Comparison of ENCODE assay signal across 14 cellular contexts in the genomic region with DNA sequence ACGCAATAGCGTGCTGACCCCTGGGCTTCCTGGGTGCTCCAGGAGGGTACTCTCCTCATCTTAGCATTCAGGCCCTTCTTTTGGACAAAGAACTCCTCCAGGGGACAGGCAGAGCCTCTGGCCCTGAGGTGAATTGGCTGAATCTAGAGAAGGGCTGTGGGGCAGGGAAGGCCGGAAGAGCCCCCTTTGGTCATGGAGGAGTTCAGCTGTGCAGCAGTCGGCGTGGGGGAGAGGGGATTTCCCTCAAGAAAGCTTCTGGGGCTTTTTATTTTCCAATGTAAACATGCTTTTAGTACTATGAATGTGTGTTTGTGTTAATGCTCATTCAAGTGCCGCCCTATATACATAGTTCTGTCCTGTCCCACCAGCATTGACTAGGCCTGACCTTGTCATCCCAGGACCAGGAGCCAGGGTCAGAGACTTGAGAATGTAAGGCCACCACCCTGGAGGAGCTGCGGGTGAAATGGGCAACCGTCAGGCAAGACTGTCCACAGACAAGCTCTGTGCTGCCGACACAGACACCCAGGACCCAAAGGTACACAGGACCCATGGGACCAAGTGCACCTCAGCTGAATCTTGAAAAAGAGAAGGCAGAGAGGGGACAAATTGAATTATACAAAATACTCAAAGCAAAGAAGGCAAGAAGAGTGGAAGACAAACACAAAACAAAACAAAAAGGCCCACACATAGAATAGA. TPM values are rescaled to one million over a fixed set of nuclear protein-coding genes. Genes with fewer than 3 reads are reported as not detected.
DNase-seq lines count a peak whose midpoint lies in the region; ATAC-seq and TF ChIP-seq lines count a peak whose summit lies in the region.
"Had no signal": no experiment of that assay in that cellular context is flagged by ENCODE, and none has a peak within 500 bp of the region (broad histone marks: within the 10 kb centered on the region; RNA-seq: fewer than 3 reads in every experiment).

No MANE protein-coding gene starts in this region.

- POLR2A ChIA-PET in T-cell (lab: Charles Lee): no interaction called here
- POLR2A ChIA-PET in naive thymus-derived CD4-positive, alpha-beta T cell (lab: Charles Lee): interaction anchor here (0.6 to 1.4 kb wide), 3 partner anchors 39 to 278 kb away, joined by 3 to 5 read pairs (median 4); no protein-coding TSS in a partner anchor

- CTCF ChIA-PET in T-cell (lab: Charles Lee): interaction anchor here in 1 of 2 donors (0.6 to 0.9 kb wide), 2 partner anchors 11 to 207 kb away, joined by 3 read pairs; no protein-coding TSS in a partner anchor
- CTCF ChIA-PET in naive thymus-derived CD4-positive, alpha-beta T cell (lab: Charles Lee): interaction anchor here (1.4 kb wide), 1 partner anchor 268 kb away, joined by 3 read pairs; no protein-coding TSS in a partner anchor

- DNase-seq in GM10266 (ENCODE audit: extremely low spot score): peak; percentile 56
- no peak for DNase-seq in T-cell
- no peak for DNase-seq in naive thymus-derived CD4-positive, alpha-beta T cell
- DNase-seq in COR-L47 (lab: John Stamatoyannopoulos, UW): no peak
- no peak for DNase-seq in ascending aorta (ENCODE audit: low spot score in 2 of 2)
- DNase-seq: activated CD4-positive, alpha-beta memory T cell treated with anti-CD3 and anti-CD28 coated beads, Interleukin-2, amount 10 ng/mL, durations not matched to agents 7 days and 5 days; heart right ventricle; NCI-H1092 treated with DMSO at 0.1 percent for 48 hours; NCI-H2227 treated with DMSO at 0.1 percent for 48 hours; SHP77 treated with DMSO at 0.1 percent for 48 hours; stimulated activated CD4-positive, alpha-beta T cell treated with anti-CD3 and anti-CD28 coated beads, Interleukin-4, amount 100 ng/mL, for 4 hours had no signal

- TF ChIP-seq POLR2A in GM18505 (IDR thresholded peaks at IDR 0.05; ENCODE audit: borderline replicate concordance, extremely low read depth, insufficient read depth, insufficient read length): no peak

- peak overlapping the region; percentile 14 to 89 for H3K27ac Mint-ChIP-seq in T-cell
- H3K27ac Mint-ChIP-seq in naive thymus-derived CD4-positive, alpha-beta T cell: peak overlapping the region in 6 of 9 donors; percentile 24 to 73 (median 56)
- H3K27ac Mint-ChIP-seq: activated CD4-positive, alpha-beta memory T cell treated with anti-CD3 and anti-CD28 coated beads, Interleukin-2, amount 10 ng/mL, durations not matched to agents 7 days and 5 days had no signal

- peaks cover 0 to 19% of the 10 kb centered on the region in 2 donors for H3K4me1 ChIP-seq in naive thymus-derived CD4-positive, alpha-beta T cell (ENCODE audit: control insufficient read depth in 2 of 2, insufficient read depth in 2 of 2, low read length in 2 of 2)
- H3K4me1 ChIP-seq in ascending aorta: no peaks in the 10 kb centered on the region

- H3K4me3 ChIP-seq in naive thymus-derived CD4-positive, alpha-beta T cell (ENCODE audit: low read length): no peak overlapping the region
- H3K4me3 ChIP-seq in ascending aorta: no peak overlapping the region
- H3K4me3 ChIP-seq: heart right ventricle had no signal

- H3K4me3 Mint-ChIP-seq in T-cell: peak overlapping the region in 1 of 3 donors; percentile 65
- peak overlapping the region in 2 of 10 donors; percentile 36 to 53 for H3K4me3 Mint-ChIP-seq in naive thymus-derived CD4-positive, alpha-beta T cell
- H3K4me3 Mint-ChIP-seq: activated CD4-positive, alpha-beta memory T cell treated with anti-CD3 and anti-CD28 coated beads, Interleukin-2, amount 10 ng/mL, durations not matched to agents 7 days and 5 days had no signal

- ATAC-seq in GM19463 (IDR thresholded peaks at IDR 0.05; ENCODE audit: unreplicated experiment): peak; percentile 21
- no peak for ATAC-seq in T-cell (replicated peaks in 1 of 4)
- ATAC-seq in naive thymus-derived CD4-positive, alpha-beta T cell: no peak
- ATAC-seq in HG03571 (IDR thresholded peaks at IDR 0.05; ENCODE audit: unreplicated experiment): no peak
- no peak for ATAC-seq in GM18505 (IDR thresholded peaks at IDR 0.05; ENCODE audit: unreplicated experiment)
- ATAC-seq: heart right ventricle had no signal

- no peaks in the 10 kb centered on the region for H3K36me3 ChIP-seq in naive thymus-derived CD4-positive, alpha-beta T cell (ENCODE audit: control insufficient read depth in 2 of 3, insufficient read depth in 3 of 3, low read length in 3 of 3)
- no peaks in the 10 kb centered on the region for H3K36me3 ChIP-seq in ascending aorta
- H3K36me3 ChIP-seq: heart right ventricle had no signal

- H3K9me3 ChIP-seq in naive thymus-derived CD4-positive, alpha-beta T cell (ENCODE audit: control insufficient read depth in 2 of 3, low read length in 3 of 3): no peaks in the 10 kb centered on the region
- H3K9me3 ChIP-seq in ascending aorta: no peaks in the 10 kb centered on the region
- H3K9me3 ChIP-seq: heart right ventricle had no signal

- no peaks in the 10 kb centered on the region for H3K27me3 ChIP-seq in naive thymus-derived CD4-positive, alpha-beta T cell (ENCODE audit: control insufficient read depth in 2 of 2, insufficient read depth in 2 of 2, low read length in 2 of 2)
- H3K27me3 ChIP-seq in ascending aorta: no peaks in the 10 kb centered on the region

- TF ChIP-seq CTCF in GM10266 (IDR thresholded peaks at IDR 0.05; ENCODE audit: control insufficient read depth, insufficient read depth, low read depth, missing control alignments): no peak
- no peak for TF ChIP-seq CTCF in ascending aorta (IDR thresholded peaks at IDR 0.05)

- peaks cover 56 to 73% (median 62%) of the 10 kb centered on the region in 3 donors for H3K4me1 Mint-ChIP-seq in T-cell
- H3K4me1 Mint-ChIP-seq in naive thymus-derived CD4-positive, alpha-beta T cell: peaks cover 40 to 69% (median 63%) of the 10 kb centered on the region in 7 donors

- no peaks in the 10 kb centered on the region for H3K36me3 Mint-ChIP-seq in T-cell
- peaks cover 0 to 4% (median 0%) of the 10 kb centered on the region in 5 donors for H3K36me3 Mint-ChIP-seq in naive thymus-derived CD4-positive, alpha-beta T cell

- no peaks in the 10 kb centered on the region for H3K9me3 Mint-ChIP-seq in T-cell
- H3K9me3 Mint-ChIP-seq in naive thymus-derived CD4-positive, alpha-beta T cell: no peaks in the 10 kb centered on the region
- H3K9me3 Mint-ChIP-seq: activated CD4-positive, alpha-beta memory T cell treated with anti-CD3 and anti-CD28 coated beads, Interleukin-2, amount 10 ng/mL, durations not matched to agents 7 days and 5 days had no signal

- H3K27ac ChIP-seq in naive thymus-derived CD4-positive, alpha-beta T cell (ENCODE audit: low read depth, low read length): no peak overlapping the region
- H3K27ac ChIP-seq in ascending aorta: no peak overlapping the region
- H3K27ac ChIP-seq: heart right ventricle had no signal

- intact Hi-C loops in naive thymus-derived CD4-positive, alpha-beta T cell (cut with micrococcal nuclease): no loop called here
- intact Hi-C loops in ascending aorta (cut with DNase I): no loop called here

- H3K27me3 Mint-ChIP-seq in T-cell: no peaks in the 10 kb centered on the region
- H3K27me3 Mint-ChIP-seq in naive thymus-derived CD4-positive, alpha-beta T cell: no peaks in the 10 kb centered on the region
- H3K27me3 Mint-ChIP-seq: activated CD4-positive, alpha-beta memory T cell treated with anti-CD3 and anti-CD28 coated beads, Interleukin-2, amount 10 ng/mL, durations not matched to agents 7 days and 5 days had no signal

RNA-seq across cellular contexts. Expression of gene FIGNL1, which starts 38.7 kb away (rescaled TPM):
- total RNA-seq in T-cell (10 to 100 TPM; 10.3 to 17.1 (median 14.5) TPM), ascending aorta (0.32 TPM)
- total RNA-seq in naive thymus-derived CD4-positive, alpha-beta T cell: 10 to 100 TPM in 3 of 5 experiments, 1 to 10 TPM in 2; 7.7 to 30.2 (median 14.3) TPM
- polyA plus RNA-seq in naive thymus-derived CD4-positive, alpha-beta T cell: 10 to 100 TPM in 1 of 2 donors, 1 to 10 TPM in 1; 9.1 to 10.3 TPM
